In the genomic region with DNA sequence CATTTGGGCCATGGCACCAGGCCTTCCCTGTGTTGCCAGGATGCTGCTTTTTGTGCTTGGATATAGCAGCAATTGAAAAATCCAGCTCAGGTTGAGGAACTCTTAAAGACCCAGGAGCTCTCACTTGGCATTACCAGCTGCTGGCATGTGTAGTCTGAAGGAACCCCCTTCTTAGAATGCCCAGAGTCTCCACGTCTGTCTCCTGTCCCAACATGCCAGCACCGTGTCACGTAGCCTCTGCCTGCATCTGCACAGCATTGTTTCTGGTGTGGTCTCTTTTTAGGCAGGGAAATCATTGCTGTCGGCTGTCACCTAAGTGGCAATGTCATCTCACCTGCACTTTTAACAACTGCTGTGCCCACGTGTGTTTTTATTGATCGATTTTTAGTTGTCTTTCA, we compare ENCODE assay signal across 28 cellular contexts.
DNase-seq lines count a peak whose midpoint lies in the region; ATAC-seq, FAIRE-seq and TF ChIP-seq lines count a peak whose summit lies in the region.
"Had no signal": no experiment of that assay in that cellular context is flagged by ENCODE, and none has a peak within 500 bp of the region (broad histone marks: within the 10 kb centered on the region; RNA-seq: fewer than 3 reads in every experiment).

No MANE protein-coding gene starts in this region.

- peaks cover 91% of the 10 kb centered on the region for H3K4me1 ChIP-seq in BLaER1
- H3K4me1 ChIP-seq in GM23338 (ENCODE audit: insufficient read depth): peaks cover 31% of the 10 kb centered on the region
- H3K4me1 ChIP-seq in astrocyte (ENCODE audit: insufficient read depth, low read length): peaks cover 14% of the 10 kb centered on the region
- H3K4me1 ChIP-seq in mesenchymal stem cell (ENCODE audit: control insufficient read depth, insufficient read depth, low read depth, low read length): peaks cover 10% of the 10 kb centered on the region
- H3K4me1 ChIP-seq: SJSA1 had no signal

- no peak for FAIRE-seq in astrocyte (lab: Jason Lieb, UNC)
- FAIRE-seq: GM18507, TTC549, urothelium cell line had no signal

- H3K4me2 ChIP-seq in BLaER1: peak overlapping the region; percentile 75
- H3K4me2 ChIP-seq in GM23338: no peak overlapping the region
- no peak overlapping the region for H3K4me2 ChIP-seq in astrocyte (ENCODE audit: low read length)
- H3K4me2 ChIP-seq in mesenchymal stem cell (ENCODE audit: low read length, poor library complexity, severe bottlenecking): no peak overlapping the region

- DNase-seq in GM23338 (ENCODE audit: low spot score) (no peak), astrocyte (ENCODE audit: low read depth) (no peak), mesenchymal stem cell (no peak), T1000 (lab: John Stamatoyannopoulos, UW) (no peak), NCI-H774 (lab: John Stamatoyannopoulos, UW) (no peak), posterior cingulate gyrus (no peak)
- DNase-seq: activated CD4-positive, alpha-beta memory T cell treated with anti-CD3 and anti-CD28 coated beads, Interleukin-2, amount 10 ng/mL, durations not matched to agents 7 days and 5 days; activated gamma-delta T cell; brain microvascular endothelial cell; CD4-positive, CD25-positive, alpha-beta regulatory T cell; HCEC 1CT; Karpas-422; lower lobe of right lung; MV-4-11; NCI-H1436 treated with DMSO at 0.1 percent for 48 hours; NCI-H526; right cardiac atrium; spleen; T-cell had no signal

- H2BK15ac ChIP-seq in mesenchymal stem cell (ENCODE audit: low read depth, poor library complexity, severe bottlenecking): peak overlapping the region; percentile 55

- peak overlapping the region in 1 of 2 experiments; percentile 10 for H2BK12ac ChIP-seq in mesenchymal stem cell (ENCODE audit: low read length in 2 of 2)

- no peak overlapping the region for H2BK5ac ChIP-seq in mesenchymal stem cell (ENCODE audit: low read depth, low read length, poor library complexity, severe bottlenecking)

- H4K91ac ChIP-seq in mesenchymal stem cell (ENCODE audit: low read length): no peak overlapping the region

- ATAC-seq in GM23338: no peak
- ATAC-seq: activated CD4-positive, CD25-positive, alpha-beta regulatory T cell treated with anti-CD3 and anti-CD28 coated beads, Interleukin-2, amount 50 U/mL, for 24 hours; lower lobe of right lung; T-cell had no signal

- H3K9me3 Mint-ChIP-seq in GM23338: no peaks in the 10 kb centered on the region
- no peaks in the 10 kb centered on the region for H3K9me3 Mint-ChIP-seq in astrocyte (ENCODE audit: unreplicated experiment)
- H3K9me3 Mint-ChIP-seq: activated CD4-positive, alpha-beta memory T cell treated with anti-CD3 and anti-CD28 coated beads, Interleukin-2, amount 10 ng/mL, durations not matched to agents 7 days and 5 days; CD4-positive, CD25-positive, alpha-beta regulatory T cell; neural crest cell; T-cell had no signal

- H3K79me1 ChIP-seq in mesenchymal stem cell (replicated peaks; ENCODE audit: low read length, poor library complexity, severe bottlenecking): peaks cover 47% of the 10 kb centered on the region

- H3K4me1 Mint-ChIP-seq in GM23338 (peaks cover 67% of the 10 kb centered on the region), astrocyte (ENCODE audit: low read depth, unreplicated experiment) (peaks cover 65% of the 10 kb centered on the region)

- H3K27ac ChIP-seq in BLaER1 (0 out of 2 replicates have a peak overlapping the region, but pooled peaks have one; percentile 11), GM23338 (ENCODE audit: low read depth) (peak overlapping the region; percentile 60; the same call in 1 of the 2 replicates), astrocyte (ENCODE audit: low read depth, low read length) (no peak overlapping the region), mesenchymal stem cell (ENCODE audit: low read length, poor library complexity, severe bottlenecking) (no peak overlapping the region)
- H3K27ac ChIP-seq: brain microvascular endothelial cell, HL-60, lower lobe of right lung, parathyroid adenoma, SJSA1, spleen had no signal

- peak overlapping the region; percentile 14 to 59 for H3K18ac ChIP-seq in mesenchymal stem cell (ENCODE audit: low read depth in 1 of 2, low read length in 2 of 2)

- peaks cover 100% of the 10 kb centered on the region for H4K20me1 ChIP-seq in BLaER1
- peaks cover 46% of the 10 kb centered on the region for H4K20me1 ChIP-seq in GM23338 (replicated peaks; ENCODE audit: insufficient read depth)
- peaks cover 87% of the 10 kb centered on the region for H4K20me1 ChIP-seq in astrocyte (ENCODE audit: insufficient read depth, low read length)

- H3K9me3 ChIP-seq in BLaER1 (no peaks in the 10 kb centered on the region), astrocyte (ENCODE audit: insufficient read depth, low read depth, low read length) (no peaks in the 10 kb centered on the region), mesenchymal stem cell (ENCODE audit: control insufficient read depth, low read length) (no peaks in the 10 kb centered on the region)
- H3K9me3 ChIP-seq: lower lobe of right lung, SJSA1, spleen had no signal

- H3K36me3 ChIP-seq in BLaER1 (peaks cover 16% of the 10 kb centered on the region), GM23338 (ENCODE audit: insufficient read depth) (no peaks in the 10 kb centered on the region; the same call in 1 of the 2 replicates), astrocyte (ENCODE audit: insufficient read depth, low read length) (no peaks in the 10 kb centered on the region), mesenchymal stem cell (ENCODE audit: control insufficient read depth in 1 of 2, insufficient read depth in 2 of 2, low read depth in 1 of 2, low read length in 2 of 2) (peaks cover 6 to 7% of the 10 kb centered on the region in 2 experiments)
- H3K36me3 ChIP-seq: brain microvascular endothelial cell had no signal

- H3F3A ChIP-seq in GM23338 (replicated peaks; ENCODE audit: low read depth): no peaks in the 10 kb centered on the region

- intact Hi-C loops in posterior cingulate gyrus (cut with DNase I): loop anchor here (10.0 kb wide), 1 partner anchor 578 kb away; no protein-coding TSS in a partner anchor

- no peak overlapping the region for H2BK120ac ChIP-seq in mesenchymal stem cell (ENCODE audit: low read depth, low read length)

- peaks cover 79% of the 10 kb centered on the region for H3K79me2 ChIP-seq in GM23338 (replicated peaks; ENCODE audit: insufficient read depth)
- H3K79me2 ChIP-seq in astrocyte (ENCODE audit: insufficient read depth, low read length): peaks cover 35% of the 10 kb centered on the region

- H3K27me3 Mint-ChIP-seq in GM23338 (ENCODE audit: insufficient read depth, low read depth, poor library complexity): peaks cover 14% of the 10 kb centered on the region
- H3K27me3 Mint-ChIP-seq in astrocyte (ENCODE audit: low read depth, unreplicated experiment): no peaks in the 10 kb centered on the region
- H3K27me3 Mint-ChIP-seq: CD4-positive, CD25-positive, alpha-beta regulatory T cell; T-cell had no signal

- no peak overlapping the region for H2AK5ac ChIP-seq in mesenchymal stem cell (ENCODE audit: low read length, severe bottlenecking)

- H3K4ac ChIP-seq in mesenchymal stem cell (ENCODE audit: low read depth in 1 of 2, low read length in 2 of 2): no peak overlapping the region

- no peaks in the 10 kb centered on the region for H3K27me3 ChIP-seq in BLaER1
- no peaks in the 10 kb centered on the region for H3K27me3 ChIP-seq in GM23338 (ENCODE audit: insufficient read depth)
- no peaks in the 10 kb centered on the region for H3K27me3 ChIP-seq in astrocyte (ENCODE audit: insufficient read depth, low read length)
- H3K27me3 ChIP-seq in mesenchymal stem cell (ENCODE audit: control insufficient read depth in 1 of 2, insufficient read depth in 1 of 2, low read length in 2 of 2): no peaks in the 10 kb centered on the region
- H3K27me3 ChIP-seq: brain microvascular endothelial cell, SJSA1, spleen had no signal

- no peak overlapping the region for H3K23ac ChIP-seq in mesenchymal stem cell (ENCODE audit: low read length in 2 of 2)

- WGBS in mesenchymal stem cell: 98% methylated on average over 6 of the region's 6 CpGs

- H3K4me3 Mint-ChIP-seq in GM23338 (no peak overlapping the region), astrocyte (ENCODE audit: unreplicated experiment) (no peak overlapping the region)
- H3K4me3 Mint-ChIP-seq: activated CD4-positive, alpha-beta memory T cell treated with anti-CD3 and anti-CD28 coated beads, Interleukin-2, amount 10 ng/mL, durations not matched to agents 7 days and 5 days; CD4-positive, CD25-positive, alpha-beta regulatory T cell; neural crest cell; T-cell had no signal

- no peaks in the 10 kb centered on the region for H3K9me2 ChIP-seq in GM23338 (ENCODE audit: insufficient read depth)

- H3K14ac ChIP-seq in mesenchymal stem cell (ENCODE audit: low read length in 2 of 2): peak overlapping the region in 1 of 2 experiments; percentile 68

- peaks cover 2% of the 10 kb centered on the region; the same call in 2 of the 3 replicates for H3K36me3 Mint-ChIP-seq in GM23338 (ENCODE audit: low read depth)
- peaks cover 10% of the 10 kb centered on the region for H3K36me3 Mint-ChIP-seq in astrocyte (ENCODE audit: low read depth, unreplicated experiment)

- peak overlapping the region; percentile 37 for H3K27ac Mint-ChIP-seq in GM23338
- H3K27ac Mint-ChIP-seq in astrocyte (ENCODE audit: unreplicated experiment): peak overlapping the region; percentile 5
- H3K27ac Mint-ChIP-seq: activated CD4-positive, alpha-beta memory T cell treated with anti-CD3 and anti-CD28 coated beads, Interleukin-2, amount 10 ng/mL, durations not matched to agents 7 days and 5 days; T-cell had no signal

- H3K9ac ChIP-seq in BLaER1 (no peak overlapping the region), astrocyte (ENCODE audit: low read length) (no peak overlapping the region), mesenchymal stem cell (ENCODE audit: low read length) (no peak overlapping the region)
- H3K9ac ChIP-seq: parathyroid adenoma had no signal

- peak overlapping the region; percentile 63 for H4K8ac ChIP-seq in mesenchymal stem cell (ENCODE audit: low read length)

- H3K4me3 ChIP-seq in BLaER1 (no peak overlapping the region), GM23338 (no peak overlapping the region), astrocyte (ENCODE audit: insufficient read depth, low read depth, low read length) (no peak overlapping the region), mesenchymal stem cell (ENCODE audit: insufficient read depth in 1 of 2, low read depth in 1 of 2, low read length in 2 of 2) (no peak overlapping the region)
- H3K4me3 ChIP-seq: lower lobe of right lung, SJSA1, spleen had no signal

- H2AFZ ChIP-seq in GM23338: no peak overlapping the region
- no peak overlapping the region for H2AFZ ChIP-seq in astrocyte (ENCODE audit: low read depth, low read length)
- no peak overlapping the region for H2AFZ ChIP-seq in mesenchymal stem cell (ENCODE audit: low read depth, low read length)
- H2AFZ ChIP-seq: parathyroid adenoma had no signal

- TF ChIP-seq CTCF in GM23338 (conservative IDR thresholded peaks at IDR 0.05; ENCODE audit: low read depth in 2 of 2) (no peak), astrocyte (IDR thresholded peaks at IDR 0.05; ENCODE audit: insufficient read depth, low read depth, low read length) (no peak)

Comparison
In these comparisons a context has a peak if more than half of its experiments do, and no peak if none do; other contexts are left out.
1. H3K27ac ChIP-seq: peak in BLaER1 (single experiment) and GM23338 (single experiment); none in astrocyte (single experiment) and mesenchymal stem cell (single experiment).